Comparison of ENCODE assay signal across 1 cellular context in genomic region chr10:79005126-79005820, GRCh38.
TF ChIP-seq lines count a peak whose summit lies in the region.

No MANE protein-coding gene starts in this region.

TF ChIP-seq in WTC11, 78 proteins besides CTCF, POLR2A, EP300 and RAD21 (continued from another document):
- TF ChIP-seq STAT6 (CRISPR knock-in tag; conservative IDR thresholded peaks at IDR 0.05; ENCODE audit: low read depth) (no peak), TEAD4 (CRISPR knock-in tag; IDR thresholded peaks at IDR 0.05) (no peak), ATF6 (CRISPR knock-in tag; IDR thresholded peaks at IDR 0.05) (no peak), ZNF512 (CRISPR knock-in tag; IDR thresholded peaks at IDR 0.05; ENCODE audit: borderline replicate concordance) (no peak), FOXP1 (CRISPR knock-in tag; IDR thresholded peaks at IDR 0.05; ENCODE audit: borderline replicate concordance) (no peak), ELF4 (CRISPR knock-in tag; IDR thresholded peaks at IDR 0.05; ENCODE audit: low read depth) (no peak), ESRRA (CRISPR knock-in tag; IDR thresholded peaks at IDR 0.05; ENCODE audit: borderline replicate concordance) (no peak), ZNF425 (CRISPR knock-in tag; conservative IDR thresholded peaks at IDR 0.05) (no peak)
TF ChIP-seq in WTC11: peak in this region for 0.
